ENCODE assay signal across 8 cellular contexts in genomic region chr5:129094924-129095797, GRCh38. TPM values are rescaled to one million over a fixed set of nuclear protein-coding genes. Genes with fewer than 3 reads are reported as not detected.
A peak's percentile ranks its signal among the peaks of the same experiment; 100 is the strongest.
DNase-seq lines count a peak whose midpoint lies in the region; ATAC-seq, FAIRE-seq and TF ChIP-seq lines count a peak whose summit lies in the region.

No MANE protein-coding gene starts in this region.

- peaks cover 8% of the 10 kb centered on the region for H3K23me2 ChIP-seq in H1 (ENCODE audit: low read depth, low read length)

- peak overlapping the region; percentile 48; the same call in 1 of the 2 replicates for H2BK15ac ChIP-seq in H1 (ENCODE audit: low read length)
- H2BK15ac ChIP-seq in mesendoderm (replicated peaks; ENCODE audit: low read depth), result no peak overlapping the region

- ATAC-seq in HG02610 (IDR thresholded peaks at IDR 0.05; ENCODE audit: unreplicated experiment), result peak; percentile 40

- TF ChIP-seq EP300 in H1 (IDR thresholded peaks at IDR 0.05; ENCODE audit: borderline replicate concordance in 1 of 2, low read depth in 2 of 2, low read length in 2 of 2), result no peak

- H3K18ac ChIP-seq in H1 (ENCODE audit: extremely low read depth, low read length), result peak overlapping the region; percentile 94
- H3K18ac ChIP-seq in mesendoderm (ENCODE audit: low read length), result peak overlapping the region; percentile 24

- H3K79me2 ChIP-seq in H1 (ENCODE audit: control insufficient read depth in 1 of 2, insufficient read depth in 2 of 2, low read length in 2 of 2) (peaks cover 3 to 4% of the 10 kb centered on the region in 2 experiments; a peak in 2 of 4 replicates), mesendoderm (ENCODE audit: control insufficient read depth, insufficient read depth, low read length) (peaks cover 9% of the 10 kb centered on the region)

- H2BK120ac ChIP-seq in H1 (replicated peaks; ENCODE audit: low read depth, low read length) (no peak overlapping the region), mesendoderm (ENCODE audit: low read depth, low read length) (no peak overlapping the region)

- H3K4me1 ChIP-seq in H1 (replicated peaks in 1 of 4; ENCODE audit: control insufficient read depth in 3 of 4, insufficient read depth in 4 of 4, low read length in 3 of 4) (peaks cover 0 to 6% (median 1%) of the 10 kb centered on the region in 4 experiments; a peak in 2 of 7 replicates), mesendoderm (ENCODE audit: control insufficient read depth, low read depth, low read length) (peaks cover 11% of the 10 kb centered on the region)

- H3K4me2 ChIP-seq in H1 (ENCODE audit: insufficient read depth in 1 of 2, low read depth in 2 of 2, low read length in 2 of 2) (peak overlapping the region; percentile 57 to 88), mesendoderm (ENCODE audit: low read length) (peak overlapping the region; percentile 75)

- peaks cover 2 to 10% of the 10 kb centered on the region in 2 experiments for H4K20me1 ChIP-seq in H1 (replicated peaks in 1 of 2; ENCODE audit: control insufficient read depth in 1 of 2, insufficient read depth in 2 of 2, low read length in 2 of 2)

- H3K23ac ChIP-seq in H1 (ENCODE audit: insufficient read length) (no peak overlapping the region), mesendoderm (ENCODE audit: low read length) (peak overlapping the region; percentile 54)

- H2BK5ac ChIP-seq in H1 (ENCODE audit: low read depth, low read length), result peak overlapping the region; percentile 71; the same call in 1 of the 2 replicates
- H2BK5ac ChIP-seq in mesendoderm (ENCODE audit: low read length), result no peak overlapping the region

- H3K56ac ChIP-seq in H1 (replicated peaks; ENCODE audit: insufficient read length, low read depth, low read length), result no peak overlapping the region
- H3K56ac ChIP-seq in mesendoderm (ENCODE audit: low read length), result peak overlapping the region; percentile 94

- H2AFZ ChIP-seq in H1 (ENCODE audit: low read length), result peak overlapping the region; percentile 99; the same call in 1 of the 2 replicates

- CTCF ChIA-PET in H1 (lab: Charles Lee; ENCODE audit: partially characterized antibody), result interaction anchor here (0.6 to 6.1 kb wide), 15 partner anchors 10 to 703 kb away, joined by 3 to 62 read pairs (median 4); partner anchors contain the start of gene SLC27A6

- H3K4me3 ChIP-seq in H1 (ENCODE audit: extremely low read depth in 1 of 4, insufficient read depth in 2 of 4, low read depth in 3 of 4, low read length in 4 of 4) (peak overlapping the region; percentile 79 to 93 (median 85)), mesendoderm (ENCODE audit: low read length) (peak overlapping the region; percentile 68)

- H4K5ac ChIP-seq in H1 (ENCODE audit: insufficient read length, low read depth, low read length), result peak overlapping the region; percentile 74
- H4K5ac ChIP-seq in mesendoderm (ENCODE audit: low read length), result no peak overlapping the region

- peak overlapping the region; percentile 39; the same call in 1 of the 2 replicates for H3K27ac ChIP-seq in H1 (ENCODE audit: low read depth, low read length)
- H3K27ac ChIP-seq in mesendoderm (ENCODE audit: low read depth, low read length), result no peak overlapping the region

- H3K4ac ChIP-seq in H1 (replicated peaks; ENCODE audit: insufficient read length, low read depth, low read length) (no peak overlapping the region), mesendoderm (ENCODE audit: low read depth, low read length) (no peak overlapping the region)

- H2AK5ac ChIP-seq in H1 (ENCODE audit: low read depth, low read length) (no peak overlapping the region), mesendoderm (ENCODE audit: low read length) (no peak overlapping the region)

- peak; percentile 6 to 52 for DNase-seq in NCI-H524 (lab: John Stamatoyannopoulos, UW)
- DNase-seq in NCI-H524 treated with DMSO at 0.1 percent for 48 hours (lab: John Stamatoyannopoulos, UW), result no peak
- DNase-seq in NCI-H1048 (lab: John Stamatoyannopoulos, UW), result peak; percentile 4
- DNase-seq in activated CD4-positive, alpha-beta T cell treated with anti-CD3 and anti-CD28 coated beads for 4 hours, result peak; percentile 26 to 47
- DNase-seq in H1 (ENCODE audit: low read depth in 1 of 2, low spot score in 2 of 2), result peak in 1 of 2 experiments; percentile 81
- DNase-seq in mesendoderm, result peak; percentile 59
- peak; percentile 2 to 10 for DNase-seq in stimulated activated CD8-positive, alpha-beta memory T cell treated with anti-CD3 and anti-CD28 coated beads, Interleukin-4, amount 100 ng/mL, for 1 hour (ENCODE audit: low read depth in 2 of 2, low spot score in 1 of 2)

- peak in 1 of 3 experiments; percentile 18; a peak in 1 of 4 replicates for TF ChIP-seq CTCF in H1 (IDR thresholded peaks at IDR 0.05; ENCODE audit: control extremely low read depth in 1 of 3, insufficient read depth in 1 of 3, low read depth in 1 of 3, low read length in 3 of 3)

- no peak overlapping the region for H2BK20ac ChIP-seq in H1 (ENCODE audit: low read length)

- peaks cover 0 to 3% (median 2%) of the 10 kb centered on the region in 4 experiments; a peak in 3 of 7 replicates for H3K27me3 ChIP-seq in H1 (replicated peaks in 1 of 4; ENCODE audit: control insufficient read depth in 3 of 4, extremely low read depth in 1 of 4, insufficient read depth in 3 of 4, low read length in 3 of 4)
- no peaks in the 10 kb centered on the region for H3K27me3 ChIP-seq in mesendoderm (ENCODE audit: insufficient read depth, low read length, poor library complexity)

- H3K9ac ChIP-seq in H1 (replicated peaks in 1 of 4; ENCODE audit: extremely low read depth in 1 of 4, low read depth in 3 of 4, low read length in 3 of 4) (peak overlapping the region; percentile 70 to 90 (median 81)), mesendoderm (ENCODE audit: low read length) (peak overlapping the region; percentile 80)

- peak overlapping the region; percentile 86; the same call in 1 of the 2 replicates for H2BK12ac ChIP-seq in H1 (ENCODE audit: low read depth, low read length)

- H3K79me1 ChIP-seq in H1 (ENCODE audit: low read depth, low read length), result no peaks in the 10 kb centered on the region
- H3K79me1 ChIP-seq in mesendoderm (ENCODE audit: low read length), result peaks cover 10% of the 10 kb centered on the region

- H4K91ac ChIP-seq in H1 (replicated peaks; ENCODE audit: insufficient read length, low read length), result peak overlapping the region; percentile 82

- FAIRE-seq in H1 (lab: Jason Lieb, UNC), result no peak

- no peaks in the 10 kb centered on the region for H3K9me3 ChIP-seq in H1 (ENCODE audit: insufficient read depth in 2 of 2, low read depth in 1 of 2, low read length in 1 of 2)

- TF ChIP-seq POLR2A in H1 (IDR thresholded peaks at IDR 0.05; ENCODE audit: control extremely low read depth in 1 of 2, low read depth in 2 of 2, low read length in 2 of 2), result no peak; a peak in 1 of 3 replicates

- WGBS in H1 (ENCODE audit: extremely low coverage in 1 of 2, insufficient coverage in 1 of 2, insufficient read length in 1 of 2, insufficient replicate concordance in 2 of 2, low coverage in 1 of 2, low lambda C conversion rate in 2 of 2, missing lambda C conversion rate in 1 of 2), 2 experiments, result 2% methylated on average over 38 of the region's 58 CpGs; no CpG with 5 or more reads in 1 of the 2 experiments
- no CpG with 5 or more reads among the region's 58 CpGs for WGBS in mesendoderm (ENCODE audit: extremely low coverage, insufficient coverage, low lambda C conversion rate)

- H3K14ac ChIP-seq in H1 (ENCODE audit: insufficient read length), result peak overlapping the region; percentile 20

- H4K8ac ChIP-seq in H1 (ENCODE audit: extremely low read depth, insufficient read depth, low read length) (peak overlapping the region; percentile 80), mesendoderm (ENCODE audit: low read depth, low read length) (no peak overlapping the region)

- H3K36me3 ChIP-seq in H1 (ENCODE audit: control insufficient read depth in 2 of 4, insufficient read depth in 4 of 4, low read length in 3 of 4) (no peaks in the 10 kb centered on the region), mesendoderm (ENCODE audit: control insufficient read depth, insufficient read depth, low read length) (no peaks in the 10 kb centered on the region)

- POLR2A ChIA-PET in H1 (lab: Charles Lee; ENCODE audit: partially characterized antibody), result interaction anchor here (0.7 to 2.0 kb wide), 13 partner anchors 10 to 365 kb away, joined by 3 to 6 read pairs (median 3); partner anchors contain the start of genes ADAMTS19 and SLC27A6

- 0 out of 4 replicates have a peak, but pooled peaks of 1 of the 2 experiments have one; percentile 1 for TF ChIP-seq RAD21 in H1 (IDR thresholded peaks at IDR 0.05 in 1 of 2, conservative IDR thresholded peaks at IDR 0.05 in 1 of 2; ENCODE audit: low read depth in 2 of 2, low read length in 2 of 2)

TF ChIP-seq in H1, 55 proteins besides CTCF, POLR2A, EP300 and RAD21 (continues in another document):
- TF ChIP-seq CHD2 (IDR thresholded peaks at IDR 0.05; ENCODE audit: low read length) (no peak), MAX (IDR thresholded peaks at IDR 0.05) (peak; percentile 87), KDM4A (IDR thresholded peaks at IDR 0.05; ENCODE audit: low read depth, low read length, severe bottlenecking) (peak; percentile 96), BCL11A (IDR thresholded peaks at IDR 0.05; ENCODE audit: low read depth in 2 of 2, low read length in 2 of 2) (no peak), USF2 (IDR thresholded peaks at IDR 0.05; ENCODE audit: low read length) (no peak), CTBP2 (IDR thresholded peaks at IDR 0.05; ENCODE audit: borderline replicate concordance, insufficient read depth, insufficient read length, low read length) (no peak), POLR2AphosphoS5 (IDR thresholded peaks at IDR 0.05; ENCODE audit: low read depth, low read length) (no peak)

RNA-seq across cellular contexts. Expression of gene ISOC1, which starts 0.6 kb away (rescaled TPM):
- 27.7 and 30.3 TPM in 2 replicates for total RNA-seq in H1 (2021; fragmentation: NEBNext Ultra II Directional; extraction: Animal tissue kit (Norgen Biotek cat#: 25700))
- polyA plus RNA-seq in H1 (2011; rRNA removed), result 32.0 and 34.9 TPM in 2 replicates
- 34.1 TPM for polyA plus RNA-seq in H1 (2011; cell fraction: cytosol; rRNA removed)
- 25.5 TPM for polyA plus RNA-seq in H1 (2011; cell fraction: nucleus; rRNA removed)
- 22.6 to 30.8 TPM (median 24.0 TPM) in 4 replicates for polyA plus RNA-seq in H1 (2012, experiment 1 of 2)
- polyA plus RNA-seq in H1 (2012, experiment 2 of 2), result 15.3 TPM
- polyA plus RNA-seq in H1 (2013, experiment 1 of 2), result 11.2 TPM
- polyA plus RNA-seq in H1 (2013, experiment 2 of 2), result 11.9 TPM
- 19.9 and 23.4 TPM in 2 replicates for polyA minus RNA-seq in H1 (2011; rRNA and poly(A)+ RNA removed)
- 13.7 TPM for polyA minus RNA-seq in H1 (2011; cell fraction: cytosol; rRNA and poly(A)+ RNA removed)
- 14.0 TPM for polyA minus RNA-seq in H1 (2011; cell fraction: nucleus; rRNA and poly(A)+ RNA removed)
- 40.6 TPM for polyA plus RNA-seq in mesendoderm (2013, experiment 1 of 2)
- 45.1 TPM for polyA plus RNA-seq in mesendoderm (2013, experiment 2 of 2)
